1 cellular context compared by ENCODE assay signal in the genomic region with DNA sequence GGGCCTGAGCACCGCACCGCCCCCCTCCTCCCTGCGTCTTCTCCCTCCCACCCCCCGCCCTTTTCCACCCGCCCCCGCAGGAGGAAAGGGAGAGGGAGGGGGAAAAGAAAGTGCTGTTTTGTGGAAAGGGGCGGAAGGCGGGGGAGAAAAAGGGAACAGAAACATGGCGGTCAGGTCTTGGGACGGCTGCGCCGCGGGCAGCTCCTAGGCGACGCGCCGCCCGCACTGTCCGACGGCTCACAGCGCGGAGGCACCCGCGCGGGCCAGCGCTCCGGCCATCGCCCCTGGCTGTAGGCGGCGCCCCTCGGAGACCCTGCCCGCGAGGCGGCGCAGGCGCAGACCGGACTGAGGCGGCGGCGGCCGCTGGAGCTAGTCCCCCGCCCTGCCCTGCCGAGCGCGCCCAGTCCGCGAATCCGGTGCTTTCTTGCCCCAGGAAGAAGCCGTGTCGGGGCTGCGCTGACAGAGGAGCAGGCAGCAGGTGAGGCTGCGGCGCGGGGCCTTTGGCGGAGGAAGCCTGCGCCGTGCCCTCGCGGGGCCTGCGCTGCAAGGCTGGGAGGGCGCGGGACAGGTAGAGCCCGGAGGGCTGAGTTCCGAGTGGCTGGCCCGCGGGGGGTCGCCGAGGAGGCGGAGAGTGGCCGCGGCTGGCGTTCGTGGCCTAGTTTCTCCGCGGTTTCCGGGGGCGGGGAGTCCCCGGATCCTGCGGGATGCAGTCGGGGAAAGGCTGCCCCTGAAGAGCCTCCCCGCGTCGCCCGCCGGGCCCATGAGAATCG.
TF ChIP-seq lines count a peak whose summit lies in the region.

A gene (plus strand): TSS at position 338 of the 770 bp plus-strand sequence. CDS start 45,482 bp downstream, outside the sequence.

TF ChIP-seq in HepG2, 621 proteins besides CTCF, POLR2A, EP300 and RAD21 (continued from another document and continues in another):
- TF ChIP-seq, protein P1, sequence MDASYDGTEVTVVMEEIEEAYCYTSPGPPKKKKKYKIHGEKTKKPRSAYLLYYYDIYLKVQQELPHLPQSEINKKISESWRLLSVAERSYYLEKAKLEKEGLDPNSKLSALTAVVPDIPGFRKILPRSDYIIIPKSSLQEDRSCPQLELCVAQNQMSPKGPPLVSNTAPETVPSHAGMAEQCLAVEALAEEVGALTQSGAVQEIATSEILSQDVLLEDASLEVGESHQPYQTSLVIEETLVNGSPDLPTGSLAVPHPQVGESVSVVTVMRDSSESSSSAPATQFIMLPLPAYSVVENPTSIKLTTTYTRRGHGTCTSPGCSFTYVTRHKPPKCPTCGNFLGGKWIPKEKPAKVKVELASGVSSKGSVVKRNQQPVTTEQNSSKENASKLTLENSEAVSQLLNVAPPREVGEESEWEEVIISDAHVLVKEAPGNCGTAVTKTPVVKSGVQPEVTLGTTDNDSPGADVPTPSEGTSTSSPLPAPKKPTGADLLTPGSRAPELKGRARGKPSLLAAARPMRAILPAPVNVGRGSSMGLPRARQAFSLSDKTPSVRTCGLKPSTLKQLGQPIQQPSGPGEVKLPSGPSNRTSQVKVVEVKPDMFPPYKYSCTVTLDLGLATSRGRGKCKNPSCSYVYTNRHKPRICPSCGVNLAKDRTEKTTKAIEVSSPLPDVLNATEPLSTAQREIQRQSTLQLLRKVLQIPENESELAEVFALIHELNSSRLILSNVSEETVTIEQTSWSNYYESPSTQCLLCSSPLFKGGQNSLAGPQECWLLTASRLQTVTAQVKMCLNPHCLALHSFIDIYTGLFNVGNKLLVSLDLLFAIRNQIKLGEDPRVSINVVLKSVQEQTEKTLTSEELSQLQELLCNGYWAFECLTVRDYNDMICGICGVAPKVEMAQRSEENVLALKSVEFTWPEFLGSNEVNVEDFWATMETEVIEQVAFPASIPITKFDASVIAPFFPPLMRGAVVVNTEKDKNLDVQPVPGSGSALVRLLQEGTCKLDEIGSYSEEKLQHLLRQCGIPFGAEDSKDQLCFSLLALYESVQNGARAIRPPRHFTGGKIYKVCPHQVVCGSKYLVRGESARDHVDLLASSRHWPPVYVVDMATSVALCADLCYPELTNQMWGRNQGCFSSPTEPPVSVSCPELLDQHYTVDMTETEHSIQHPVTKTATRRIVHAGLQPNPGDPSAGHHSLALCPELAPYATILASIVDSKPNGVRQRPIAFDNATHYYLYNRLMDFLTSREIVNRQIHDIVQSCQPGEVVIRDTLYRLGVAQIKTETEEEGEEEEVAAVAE (CRISPR knock-in tag; IDR thresholded peaks at IDR 0.05; ENCODE audit: borderline replicate concordance) = no peak
- no peak for TF ChIP-seq FOXA1 (IDR thresholded peaks at IDR 0.05)
- TF ChIP-seq FOXA1 (CRISPR knock-in tag; IDR thresholded peaks at IDR 0.05) = no peak
- no peak for TF ChIP-seq NFYB (CRISPR knock-in tag; IDR thresholded peaks at IDR 0.05)
- peak; percentile 50 for TF ChIP-seq CBX1 (IDR thresholded peaks at IDR 0.05; ENCODE audit: low read depth)
- TF ChIP-seq, protein P2, sequence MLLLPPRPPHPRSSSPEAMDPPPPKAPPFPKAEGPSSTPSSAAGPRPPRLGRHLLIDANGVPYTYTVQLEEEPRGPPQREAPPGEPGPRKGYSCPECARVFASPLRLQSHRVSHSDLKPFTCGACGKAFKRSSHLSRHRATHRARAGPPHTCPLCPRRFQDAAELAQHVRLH (CRISPR knock-in tag; IDR thresholded peaks at IDR 0.05; ENCODE audit: borderline replicate concordance, low read depth) = no peak
- no peak; the same call in 1 of the 2 replicates for TF ChIP-seq MTA1 (CRISPR knock-in tag; IDR thresholded peaks at IDR 0.05; ENCODE audit: borderline replicate concordance)
- TF ChIP-seq, protein P3, sequence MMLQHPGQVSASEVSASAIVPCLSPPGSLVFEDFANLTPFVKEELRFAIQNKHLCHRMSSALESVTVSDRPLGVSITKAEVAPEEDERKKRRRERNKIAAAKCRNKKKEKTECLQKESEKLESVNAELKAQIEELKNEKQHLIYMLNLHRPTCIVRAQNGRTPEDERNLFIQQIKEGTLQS (CRISPR knock-in tag; IDR thresholded peaks at IDR 0.05) = peak; percentile 10; the same call in 1 of the 2 replicates
- TF ChIP-seq ZNF776 (CRISPR knock-in tag; IDR thresholded peaks at IDR 0.05) = peak; percentile 94
- peak; percentile 72 for TF ChIP-seq ERF (CRISPR knock-in tag; IDR thresholded peaks at IDR 0.05)
- TF ChIP-seq, protein P4, sequence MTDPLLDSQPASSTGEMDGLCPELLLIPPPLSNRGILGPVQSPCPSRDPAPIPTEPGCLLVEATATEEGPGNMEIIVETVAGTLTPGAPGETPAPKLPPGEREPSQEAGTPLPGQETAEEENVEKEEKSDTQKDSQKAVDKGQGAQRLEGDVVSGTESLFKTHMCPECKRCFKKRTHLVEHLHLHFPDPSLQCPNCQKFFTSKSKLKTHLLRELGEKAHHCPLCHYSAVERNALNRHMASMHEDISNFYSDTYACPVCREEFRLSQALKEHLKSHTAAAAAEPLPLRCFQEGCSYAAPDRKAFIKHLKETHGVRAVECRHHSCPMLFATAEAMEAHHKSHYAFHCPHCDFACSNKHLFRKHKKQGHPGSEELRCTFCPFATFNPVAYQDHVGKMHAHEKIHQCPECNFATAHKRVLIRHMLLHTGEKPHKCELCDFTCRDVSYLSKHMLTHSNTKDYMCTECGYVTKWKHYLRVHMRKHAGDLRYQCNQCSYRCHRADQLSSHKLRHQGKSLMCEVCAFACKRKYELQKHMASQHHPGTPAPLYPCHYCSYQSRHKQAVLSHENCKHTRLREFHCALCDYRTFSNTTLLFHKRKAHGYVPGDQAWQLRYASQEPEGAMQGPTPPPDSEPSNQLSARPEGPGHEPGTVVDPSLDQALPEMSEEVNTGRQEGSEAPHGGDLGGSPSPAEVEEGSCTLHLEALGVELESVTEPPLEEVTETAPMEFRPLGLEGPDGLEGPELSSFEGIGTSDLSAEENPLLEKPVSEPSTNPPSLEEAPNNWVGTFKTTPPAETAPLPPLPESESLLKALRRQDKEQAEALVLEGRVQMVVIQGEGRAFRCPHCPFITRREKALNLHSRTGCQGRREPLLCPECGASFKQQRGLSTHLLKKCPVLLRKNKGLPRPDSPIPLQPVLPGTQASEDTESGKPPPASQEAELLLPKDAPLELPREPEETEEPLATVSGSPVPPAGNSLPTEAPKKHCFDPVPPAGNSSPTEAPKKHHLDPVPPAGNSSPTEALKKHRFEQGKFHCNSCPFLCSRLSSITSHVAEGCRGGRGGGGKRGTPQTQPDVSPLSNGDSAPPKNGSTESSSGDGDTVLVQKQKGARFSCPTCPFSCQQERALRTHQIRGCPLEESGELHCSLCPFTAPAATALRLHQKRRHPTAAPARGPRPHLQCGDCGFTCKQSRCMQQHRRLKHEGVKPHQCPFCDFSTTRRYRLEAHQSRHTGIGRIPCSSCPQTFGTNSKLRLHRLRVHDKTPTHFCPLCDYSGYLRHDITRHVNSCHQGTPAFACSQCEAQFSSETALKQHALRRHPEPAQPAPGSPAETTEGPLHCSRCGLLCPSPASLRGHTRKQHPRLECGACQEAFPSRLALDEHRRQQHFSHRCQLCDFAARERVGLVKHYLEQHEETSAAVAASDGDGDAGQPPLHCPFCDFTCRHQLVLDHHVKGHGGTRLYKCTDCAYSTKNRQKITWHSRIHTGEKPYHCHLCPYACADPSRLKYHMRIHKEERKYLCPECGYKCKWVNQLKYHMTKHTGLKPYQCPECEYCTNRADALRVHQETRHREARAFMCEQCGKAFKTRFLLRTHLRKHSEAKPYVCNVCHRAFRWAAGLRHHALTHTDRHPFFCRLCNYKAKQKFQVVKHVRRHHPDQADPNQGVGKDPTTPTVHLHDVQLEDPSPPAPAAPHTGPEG (CRISPR knock-in tag; IDR thresholded peaks at IDR 0.05) = peak; percentile 54; the same call in 1 of the 2 replicates
- TF ChIP-seq MEIS2 (CRISPR knock-in tag; IDR thresholded peaks at IDR 0.05) = peak; percentile 36
- TF ChIP-seq ZNF749 (CRISPR knock-in tag; IDR thresholded peaks at IDR 0.05; ENCODE audit: borderline replicate concordance) = peak; percentile 33; the same call in 1 of the 2 replicates
- no peak for TF ChIP-seq PRPF4 (IDR thresholded peaks at IDR 0.05; ENCODE audit: low read depth, low read length, poor library complexity, severe bottlenecking)
- TF ChIP-seq, protein P5, sequence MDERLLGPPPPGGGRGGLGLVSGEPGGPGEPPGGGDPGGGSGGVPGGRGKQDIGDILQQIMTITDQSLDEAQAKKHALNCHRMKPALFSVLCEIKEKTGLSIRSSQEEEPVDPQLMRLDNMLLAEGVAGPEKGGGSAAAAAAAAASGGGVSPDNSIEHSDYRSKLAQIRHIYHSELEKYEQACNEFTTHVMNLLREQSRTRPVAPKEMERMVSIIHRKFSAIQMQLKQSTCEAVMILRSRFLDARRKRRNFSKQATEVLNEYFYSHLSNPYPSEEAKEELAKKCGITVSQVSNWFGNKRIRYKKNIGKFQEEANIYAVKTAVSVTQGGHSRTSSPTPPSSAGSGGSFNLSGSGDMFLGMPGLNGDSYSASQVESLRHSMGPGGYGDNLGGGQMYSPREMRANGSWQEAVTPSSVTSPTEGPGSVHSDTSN (CRISPR knock-in tag; IDR thresholded peaks at IDR 0.05) = no peak
- TF ChIP-seq, protein P6, sequence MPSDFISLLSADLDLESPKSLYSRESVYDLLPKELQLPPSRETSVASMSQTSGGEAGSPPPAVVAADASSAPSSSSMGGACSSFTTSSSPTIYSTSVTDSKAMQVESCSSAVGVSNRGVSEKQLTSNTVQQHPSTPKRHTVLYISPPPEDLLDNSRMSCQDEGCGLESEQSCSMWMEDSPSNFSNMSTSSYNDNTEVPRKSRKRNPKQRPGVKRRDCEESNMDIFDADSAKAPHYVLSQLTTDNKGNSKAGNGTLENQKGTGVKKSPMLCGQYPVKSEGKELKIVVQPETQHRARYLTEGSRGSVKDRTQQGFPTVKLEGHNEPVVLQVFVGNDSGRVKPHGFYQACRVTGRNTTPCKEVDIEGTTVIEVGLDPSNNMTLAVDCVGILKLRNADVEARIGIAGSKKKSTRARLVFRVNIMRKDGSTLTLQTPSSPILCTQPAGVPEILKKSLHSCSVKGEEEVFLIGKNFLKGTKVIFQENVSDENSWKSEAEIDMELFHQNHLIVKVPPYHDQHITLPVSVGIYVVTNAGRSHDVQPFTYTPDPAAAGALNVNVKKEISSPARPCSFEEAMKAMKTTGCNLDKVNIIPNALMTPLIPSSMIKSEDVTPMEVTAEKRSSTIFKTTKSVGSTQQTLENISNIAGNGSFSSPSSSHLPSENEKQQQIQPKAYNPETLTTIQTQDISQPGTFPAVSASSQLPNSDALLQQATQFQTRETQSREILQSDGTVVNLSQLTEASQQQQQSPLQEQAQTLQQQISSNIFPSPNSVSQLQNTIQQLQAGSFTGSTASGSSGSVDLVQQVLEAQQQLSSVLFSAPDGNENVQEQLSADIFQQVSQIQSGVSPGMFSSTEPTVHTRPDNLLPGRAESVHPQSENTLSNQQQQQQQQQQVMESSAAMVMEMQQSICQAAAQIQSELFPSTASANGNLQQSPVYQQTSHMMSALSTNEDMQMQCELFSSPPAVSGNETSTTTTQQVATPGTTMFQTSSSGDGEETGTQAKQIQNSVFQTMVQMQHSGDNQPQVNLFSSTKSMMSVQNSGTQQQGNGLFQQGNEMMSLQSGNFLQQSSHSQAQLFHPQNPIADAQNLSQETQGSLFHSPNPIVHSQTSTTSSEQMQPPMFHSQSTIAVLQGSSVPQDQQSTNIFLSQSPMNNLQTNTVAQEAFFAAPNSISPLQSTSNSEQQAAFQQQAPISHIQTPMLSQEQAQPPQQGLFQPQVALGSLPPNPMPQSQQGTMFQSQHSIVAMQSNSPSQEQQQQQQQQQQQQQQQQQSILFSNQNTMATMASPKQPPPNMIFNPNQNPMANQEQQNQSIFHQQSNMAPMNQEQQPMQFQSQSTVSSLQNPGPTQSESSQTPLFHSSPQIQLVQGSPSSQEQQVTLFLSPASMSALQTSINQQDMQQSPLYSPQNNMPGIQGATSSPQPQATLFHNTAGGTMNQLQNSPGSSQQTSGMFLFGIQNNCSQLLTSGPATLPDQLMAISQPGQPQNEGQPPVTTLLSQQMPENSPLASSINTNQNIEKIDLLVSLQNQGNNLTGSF (CRISPR knock-in tag; IDR thresholded peaks at IDR 0.05) = no peak
- TF ChIP-seq KLF6 (CRISPR knock-in tag; IDR thresholded peaks at IDR 0.05) = 0 out of 2 replicates have a peak, but pooled peaks have one; percentile 73
- TF ChIP-seq KLF16 (CRISPR knock-in tag; IDR thresholded peaks at IDR 0.05) = peak in 1 of 2 experiments; percentile 74; a peak in 2 of 4 replicates
- TF ChIP-seq TOPORS (CRISPR knock-in tag; IDR thresholded peaks at IDR 0.05) = peak; percentile 68; the same call in 1 of the 2 replicates
- 0 out of 2 replicates have a peak, but pooled peaks have one; percentile 11 for TF ChIP-seq ZFP82 (CRISPR knock-in tag; IDR thresholded peaks at IDR 0.05; ENCODE audit: borderline replicate concordance)
- TF ChIP-seq THAP11 (CRISPR knock-in tag; IDR thresholded peaks at IDR 0.05) = peak; percentile 63; the same call in 1 of the 2 replicates
- no peak for TF ChIP-seq ZNF382 (CRISPR knock-in tag; IDR thresholded peaks at IDR 0.05; ENCODE audit: borderline replicate concordance)
- 0 out of 2 replicates have a peak, but pooled peaks have one; percentile 32 for TF ChIP-seq ZNF510 (CRISPR knock-in tag; IDR thresholded peaks at IDR 0.05; ENCODE audit: low read depth)
- TF ChIP-seq, protein P7, sequence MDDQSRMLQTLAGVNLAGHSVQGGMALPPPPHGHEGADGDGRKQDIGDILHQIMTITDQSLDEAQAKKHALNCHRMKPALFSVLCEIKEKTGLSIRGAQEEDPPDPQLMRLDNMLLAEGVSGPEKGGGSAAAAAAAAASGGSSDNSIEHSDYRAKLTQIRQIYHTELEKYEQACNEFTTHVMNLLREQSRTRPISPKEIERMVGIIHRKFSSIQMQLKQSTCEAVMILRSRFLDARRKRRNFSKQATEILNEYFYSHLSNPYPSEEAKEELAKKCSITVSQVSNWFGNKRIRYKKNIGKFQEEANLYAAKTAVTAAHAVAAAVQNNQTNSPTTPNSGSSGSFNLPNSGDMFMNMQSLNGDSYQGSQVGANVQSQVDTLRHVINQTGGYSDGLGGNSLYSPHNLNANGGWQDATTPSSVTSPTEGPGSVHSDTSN (CRISPR knock-in tag; IDR thresholded peaks at IDR 0.05; ENCODE audit: borderline replicate concordance) = no peak
- TF ChIP-seq SALL2 (CRISPR knock-in tag; IDR thresholded peaks at IDR 0.05) = peak; percentile 89
- TF ChIP-seq EEA1 (CRISPR knock-in tag; IDR thresholded peaks at IDR 0.05; ENCODE audit: borderline replicate concordance) = peak; percentile 65; the same call in 1 of the 2 replicates
- TF ChIP-seq MAFG (CRISPR knock-in tag; IDR thresholded peaks at IDR 0.05) = no peak
- TF ChIP-seq, protein P8, sequence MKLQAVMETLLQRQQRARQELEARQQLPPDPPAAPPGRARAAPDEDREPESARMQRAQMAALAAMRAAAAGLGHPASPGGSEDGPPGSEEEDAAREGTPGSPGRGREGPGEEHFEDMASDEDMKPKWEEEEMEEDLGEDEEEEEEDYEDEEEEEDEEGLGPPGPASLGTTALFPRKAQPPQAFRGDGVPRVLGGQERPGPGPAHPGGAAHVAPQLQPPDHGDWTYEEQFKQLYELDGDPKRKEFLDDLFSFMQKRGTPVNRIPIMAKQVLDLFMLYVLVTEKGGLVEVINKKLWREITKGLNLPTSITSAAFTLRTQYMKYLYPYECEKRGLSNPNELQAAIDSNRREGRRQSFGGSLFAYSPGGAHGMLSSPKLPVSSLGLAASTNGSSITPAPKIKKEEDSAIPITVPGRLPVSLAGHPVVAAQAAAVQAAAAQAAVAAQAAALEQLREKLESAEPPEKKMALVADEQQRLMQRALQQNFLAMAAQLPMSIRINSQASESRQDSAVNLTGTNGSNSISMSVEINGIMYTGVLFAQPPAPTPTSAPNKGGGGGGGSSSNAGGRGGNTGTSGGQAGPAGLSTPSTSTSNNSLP (IDR thresholded peaks at IDR 0.05; ENCODE audit: low read depth, low read length) = no peak
- TF ChIP-seq SYNCRIP (IDR thresholded peaks at IDR 0.05; ENCODE audit: insufficient read depth, low read depth, low read length) = no peak
